In the genomic region with DNA sequence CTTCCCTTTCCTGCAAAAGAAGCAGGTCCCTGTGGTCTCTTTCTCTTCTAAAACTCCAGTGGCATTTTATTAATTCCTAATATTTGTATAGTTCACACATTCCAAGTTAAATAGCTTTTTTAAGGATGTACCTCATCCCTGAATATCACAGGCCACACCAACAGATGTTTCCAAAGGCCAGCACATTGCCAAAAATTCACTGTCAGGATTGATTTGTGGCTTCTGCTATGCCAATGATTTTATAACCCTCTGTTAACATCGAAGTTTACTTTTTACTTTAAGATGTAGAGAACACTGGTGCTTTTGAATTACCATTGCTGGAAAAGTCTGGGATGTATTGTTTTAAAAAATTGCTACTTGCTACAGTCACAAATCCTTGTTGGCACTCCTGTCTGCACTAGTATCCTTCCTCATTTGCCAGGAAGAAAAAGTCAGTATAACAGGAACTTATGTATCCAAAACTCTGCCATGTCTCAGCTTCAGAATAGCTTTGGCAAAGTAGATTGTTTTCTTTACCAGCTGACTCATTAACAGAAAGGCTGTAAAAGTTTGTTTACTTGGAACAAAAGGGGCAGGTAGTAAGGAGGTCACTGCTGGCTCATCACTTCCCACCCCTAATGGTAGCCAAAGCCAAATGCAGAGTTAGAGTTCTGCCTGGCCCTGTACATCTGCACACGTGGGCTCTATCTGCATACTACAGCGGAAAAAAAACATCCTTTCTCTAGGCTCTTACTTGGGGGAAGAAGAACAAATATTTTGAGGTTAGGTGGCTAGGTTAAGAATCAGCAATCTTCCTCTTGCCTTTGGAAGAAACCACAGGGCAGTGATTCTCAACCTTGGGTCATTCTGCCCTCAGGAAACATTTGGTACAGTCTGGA, we compare ENCODE assay signal across 10 cellular contexts.
DNase-seq lines count a peak whose midpoint lies in the region; ATAC-seq and TF ChIP-seq lines count a peak whose summit lies in the region.
"Had no signal": no experiment of that assay in that cellular context is flagged by ENCODE, and none has a peak within 500 bp of the region (broad histone marks: within the 10 kb centered on the region; RNA-seq: fewer than 3 reads in every experiment).

No MANE protein-coding gene starts in this region.

- H3K4me1 ChIP-seq in GM23338 (ENCODE audit: insufficient read depth), result peaks cover 21% of the 10 kb centered on the region

- H3K27me3 Mint-ChIP-seq in GM23338 (ENCODE audit: insufficient read depth, low read depth, poor library complexity) (peaks cover 4% of the 10 kb centered on the region), WTC11 (ENCODE audit: low read depth) (no peaks in the 10 kb centered on the region), glutamatergic neuron (ENCODE audit: unreplicated experiment) (peaks cover 6% of the 10 kb centered on the region)

- no peaks in the 10 kb centered on the region; the same call in 1 of the 2 replicates for H4K20me1 ChIP-seq in GM23338 (replicated peaks; ENCODE audit: insufficient read depth)

- no peaks in the 10 kb centered on the region; the same call in 1 of the 2 replicates for H3K9me2 ChIP-seq in GM23338 (ENCODE audit: insufficient read depth)

- H3K4me2 ChIP-seq in GM23338, result no peak overlapping the region

- H2AFZ ChIP-seq in GM23338, result no peak overlapping the region

- POLR2A ChIA-PET in WTC11 (lab: Charles Lee), result no interaction called here

- intact Hi-C loops in sciatic nerve (cut with DNase I), result no loop called here

- H3K27ac ChIP-seq in GM23338 (ENCODE audit: low read depth), result peak overlapping the region; percentile 33; the same call in 1 of the 2 replicates

- CTCF ChIA-PET in WTC11 (lab: Charles Lee), result interaction anchor here (0.6 to 1.5 kb wide), 2 partner anchors 43 to 143 kb away, joined by 3 to 4 read pairs; no protein-coding TSS in a partner anchor

- no peaks in the 10 kb centered on the region for H3K79me2 ChIP-seq in GM23338 (replicated peaks; ENCODE audit: insufficient read depth)

- H3K36me3 Mint-ChIP-seq in GM23338 (ENCODE audit: low read depth), result peaks cover 8% of the 10 kb centered on the region
- H3K36me3 Mint-ChIP-seq in WTC11, result peaks cover 19% of the 10 kb centered on the region
- no peaks in the 10 kb centered on the region for H3K36me3 Mint-ChIP-seq in glutamatergic neuron (ENCODE audit: unreplicated experiment)

- TF ChIP-seq CTCF in GM23338 (conservative IDR thresholded peaks at IDR 0.05; ENCODE audit: low read depth in 2 of 2) (no peak), WTC11 (IDR thresholded peaks at IDR 0.05) (no peak), glutamatergic neuron (IDR thresholded peaks at IDR 0.05; ENCODE audit: partially characterized antibody, unreplicated experiment) (no peak)

- H3F3A ChIP-seq in GM23338 (replicated peaks; ENCODE audit: low read depth), result no peaks in the 10 kb centered on the region; the same call in 1 of the 2 replicates

- H3K4me3 Mint-ChIP-seq in GM23338 (no peak overlapping the region), WTC11 (no peak overlapping the region), glutamatergic neuron (ENCODE audit: unreplicated experiment) (peak overlapping the region; percentile 36)

- no peak overlapping the region for H3K27ac Mint-ChIP-seq in GM23338
- peak overlapping the region; percentile 30 for H3K27ac Mint-ChIP-seq in WTC11
- peak overlapping the region; percentile 70 for H3K27ac Mint-ChIP-seq in glutamatergic neuron (ENCODE audit: unreplicated experiment)

- ATAC-seq in GM23338 (no peak), WTC11 (no peak), sciatic nerve (peak; percentile 32), HG03342 (IDR thresholded peaks at IDR 0.05; ENCODE audit: unreplicated experiment) (no peak), GM21360 (IDR thresholded peaks at IDR 0.05; ENCODE audit: unreplicated experiment) (no peak), HG03354 (IDR thresholded peaks at IDR 0.05; ENCODE audit: poor library complexity, severe bottlenecking, unreplicated experiment) (no peak)
- no peak for ATAC-seq in activated CD4-positive, CD25-positive, alpha-beta regulatory T cell treated with anti-CD3 and anti-CD28 coated beads, Interleukin-2, amount 50 U/mL, for 24 hours

- H3K27me3 ChIP-seq in GM23338 (ENCODE audit: insufficient read depth), result no peaks in the 10 kb centered on the region

- H3K9me3 Mint-ChIP-seq in GM23338 (no peaks in the 10 kb centered on the region), WTC11 (no peaks in the 10 kb centered on the region), glutamatergic neuron (ENCODE audit: unreplicated experiment) (peaks cover 9% of the 10 kb centered on the region)

- H3K4me1 Mint-ChIP-seq in GM23338 (peaks cover 18% of the 10 kb centered on the region), WTC11 (peaks cover 35% of the 10 kb centered on the region), glutamatergic neuron (ENCODE audit: low read depth, unreplicated experiment) (peaks cover 56% of the 10 kb centered on the region)

- DNase-seq in GM23338 (ENCODE audit: low spot score) (no peak), WTC11 (ENCODE audit: low spot score) (no peak), glutamatergic neuron (no peak), sciatic nerve (ENCODE audit: low spot score) (no peak)
- DNase-seq: activated effector memory CD4-positive, alpha-beta T cell treated with anti-CD3 and anti-CD28 coated beads, Interleukin-2, amount 50 U/mL, for 16 hours; MM.1S had no signal

- H3K36me3 ChIP-seq in GM23338 (ENCODE audit: insufficient read depth), result no peaks in the 10 kb centered on the region

- no peak overlapping the region for H3K4me3 ChIP-seq in GM23338

TF ChIP-seq in GM23338, 12 proteins besides CTCF, POLR2A, EP300 and RAD21 (continues in another document):
- no peak for TF ChIP-seq ZNF114 (CRISPR knock-in tag; IDR thresholded peaks at IDR 0.05)
- no peak for TF ChIP-seq NANOG (IDR thresholded peaks at IDR 0.05; ENCODE audit: borderline replicate concordance)
- no peak for TF ChIP-seq EZH2 (IDR thresholded peaks at IDR 0.05; ENCODE audit: low read depth, unreplicated experiment)
- TF ChIP-seq EZH2phosphoT487 (IDR thresholded peaks at IDR 0.05; ENCODE audit: unreplicated experiment), result no peak
- no peak for TF ChIP-seq STAT1 (IDR thresholded peaks at IDR 0.05; ENCODE audit: unreplicated experiment)
- TF ChIP-seq POLR2AphosphoS5 (IDR thresholded peaks at IDR 0.05; ENCODE audit: low read depth), result no peak
- TF ChIP-seq, protein P1, sequence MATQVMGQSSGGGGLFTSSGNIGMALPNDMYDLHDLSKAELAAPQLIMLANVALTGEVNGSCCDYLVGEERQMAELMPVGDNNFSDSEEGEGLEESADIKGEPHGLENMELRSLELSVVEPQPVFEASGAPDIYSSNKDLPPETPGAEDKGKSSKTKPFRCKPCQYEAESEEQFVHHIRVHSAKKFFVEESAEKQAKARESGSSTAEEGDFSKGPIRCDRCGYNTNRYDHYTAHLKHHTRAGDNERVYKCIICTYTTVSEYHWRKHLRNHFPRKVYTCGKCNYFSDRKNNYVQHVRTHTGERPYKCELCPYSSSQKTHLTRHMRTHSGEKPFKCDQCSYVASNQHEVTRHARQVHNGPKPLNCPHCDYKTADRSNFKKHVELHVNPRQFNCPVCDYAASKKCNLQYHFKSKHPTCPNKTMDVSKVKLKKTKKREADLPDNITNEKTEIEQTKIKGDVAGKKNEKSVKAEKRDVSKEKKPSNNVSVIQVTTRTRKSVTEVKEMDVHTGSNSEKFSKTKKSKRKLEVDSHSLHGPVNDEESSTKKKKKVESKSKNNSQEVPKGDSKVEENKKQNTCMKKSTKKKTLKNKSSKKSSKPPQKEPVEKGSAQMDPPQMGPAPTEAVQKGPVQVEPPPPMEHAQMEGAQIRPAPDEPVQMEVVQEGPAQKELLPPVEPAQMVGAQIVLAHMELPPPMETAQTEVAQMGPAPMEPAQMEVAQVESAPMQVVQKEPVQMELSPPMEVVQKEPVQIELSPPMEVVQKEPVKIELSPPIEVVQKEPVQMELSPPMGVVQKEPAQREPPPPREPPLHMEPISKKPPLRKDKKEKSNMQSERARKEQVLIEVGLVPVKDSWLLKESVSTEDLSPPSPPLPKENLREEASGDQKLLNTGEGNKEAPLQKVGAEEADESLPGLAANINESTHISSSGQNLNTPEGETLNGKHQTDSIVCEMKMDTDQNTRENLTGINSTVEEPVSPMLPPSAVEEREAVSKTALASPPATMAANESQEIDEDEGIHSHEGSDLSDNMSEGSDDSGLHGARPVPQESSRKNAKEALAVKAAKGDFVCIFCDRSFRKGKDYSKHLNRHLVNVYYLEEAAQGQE (IDR thresholded peaks at IDR 0.05; ENCODE audit: unreplicated experiment), result no peak

TF ChIP-seq in WTC11, 78 proteins besides CTCF, POLR2A, EP300 and RAD21 (continues in another document):
- TF ChIP-seq ELF4 (CRISPR knock-in tag; IDR thresholded peaks at IDR 0.05; ENCODE audit: low read depth) (no peak), NR1H2 (CRISPR knock-in tag; IDR thresholded peaks at IDR 0.05) (no peak), OVOL2 (CRISPR knock-in tag; IDR thresholded peaks at IDR 0.05; ENCODE audit: borderline replicate concordance) (no peak), CBFB (CRISPR knock-in tag; IDR thresholded peaks at IDR 0.05; ENCODE audit: low read depth) (no peak)
- TF ChIP-seq, protein P2, sequence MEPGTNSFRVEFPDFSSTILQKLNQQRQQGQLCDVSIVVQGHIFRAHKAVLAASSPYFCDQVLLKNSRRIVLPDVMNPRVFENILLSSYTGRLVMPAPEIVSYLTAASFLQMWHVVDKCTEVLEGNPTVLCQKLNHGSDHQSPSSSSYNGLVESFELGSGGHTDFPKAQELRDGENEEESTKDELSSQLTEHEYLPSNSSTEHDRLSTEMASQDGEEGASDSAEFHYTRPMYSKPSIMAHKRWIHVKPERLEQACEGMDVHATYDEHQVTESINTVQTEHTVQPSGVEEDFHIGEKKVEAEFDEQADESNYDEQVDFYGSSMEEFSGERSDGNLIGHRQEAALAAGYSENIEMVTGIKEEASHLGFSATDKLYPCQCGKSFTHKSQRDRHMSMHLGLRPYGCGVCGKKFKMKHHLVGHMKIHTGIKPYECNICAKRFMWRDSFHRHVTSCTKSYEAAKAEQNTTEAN (CRISPR knock-in tag; IDR thresholded peaks at IDR 0.05), result no peak
- TF ChIP-seq, protein P3, sequence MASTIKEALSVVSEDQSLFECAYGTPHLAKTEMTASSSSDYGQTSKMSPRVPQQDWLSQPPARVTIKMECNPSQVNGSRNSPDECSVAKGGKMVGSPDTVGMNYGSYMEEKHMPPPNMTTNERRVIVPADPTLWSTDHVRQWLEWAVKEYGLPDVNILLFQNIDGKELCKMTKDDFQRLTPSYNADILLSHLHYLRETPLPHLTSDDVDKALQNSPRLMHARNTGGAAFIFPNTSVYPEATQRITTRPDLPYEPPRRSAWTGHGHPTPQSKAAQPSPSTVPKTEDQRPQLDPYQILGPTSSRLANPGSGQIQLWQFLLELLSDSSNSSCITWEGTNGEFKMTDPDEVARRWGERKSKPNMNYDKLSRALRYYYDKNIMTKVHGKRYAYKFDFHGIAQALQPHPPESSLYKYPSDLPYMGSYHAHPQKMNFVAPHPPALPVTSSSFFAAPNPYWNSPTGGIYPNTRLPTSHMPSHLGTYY (CRISPR knock-in tag; IDR thresholded peaks at IDR 0.05), result no peak
